Comparison of ENCODE assay signal across 14 cellular contexts in genomic region chr4:185238261-185238681, GRCh38. TPM values are rescaled to one million over a fixed set of nuclear protein-coding genes. Genes with fewer than 3 reads are reported as not detected.
A peak's percentile ranks its signal among the peaks of the same experiment; 100 is the strongest.
DNase-seq lines count a peak whose midpoint lies in the region; ATAC-seq lines count a peak whose summit lies in the region.
"Had no signal": no experiment of that assay in that cellular context is flagged by ENCODE, and none has a peak within 500 bp of the region (broad histone marks: within the 10 kb centered on the region; RNA-seq: fewer than 3 reads in every experiment).

No MANE protein-coding gene starts in this region.

- peak overlapping the region; percentile 49 for H3K4me3 Mint-ChIP-seq in activated CD4-positive, alpha-beta memory T cell treated with anti-CD3 and anti-CD28 coated beads for 36 hours
- no peak overlapping the region for H3K4me3 Mint-ChIP-seq in activated CD4-positive, alpha-beta memory T cell treated with anti-CD3 and anti-CD28 coated beads, Interleukin-2, amount 10 ng/mL, durations not matched to agents 7 days and 5 days
- no peak overlapping the region for H3K4me3 Mint-ChIP-seq in stimulated activated memory B cell treated with anti-CD40 and anti-IgM and Interleukin-4, amounts not matched to agents 10 μg/mL and 1 μg/mL and 100 μg/mL, for 72 hours
- H3K4me3 Mint-ChIP-seq: central memory CD8-positive, alpha-beta T cell had no signal

- intact Hi-C loops in activated CD4-positive, alpha-beta memory T cell treated with anti-CD3 and anti-CD28 coated beads for 36 hours (cut with micrococcal nuclease) = loop anchor here (1.0 to 2.0 kb wide), 3 partner anchors 16 to 157 kb away; partner anchors contain the start of gene LRP2BP

- H3K27ac Mint-ChIP-seq in activated CD4-positive, alpha-beta memory T cell treated with anti-CD3 and anti-CD28 coated beads for 36 hours = peak overlapping the region; percentile 68
- no peak overlapping the region for H3K27ac Mint-ChIP-seq in activated CD4-positive, alpha-beta memory T cell treated with anti-CD3 and anti-CD28 coated beads, Interleukin-2, amount 10 ng/mL, durations not matched to agents 7 days and 5 days
- H3K27ac Mint-ChIP-seq in stimulated activated memory B cell treated with anti-CD40 and anti-IgM and Interleukin-4, amounts not matched to agents 10 μg/mL and 1 μg/mL and 100 μg/mL, for 72 hours = peak overlapping the region; percentile 19

- CTCF ChIA-PET in activated CD4-positive, alpha-beta memory T cell treated with anti-CD3 and anti-CD28 coated beads for 36 hours (lab: Charles Lee) = no interaction called here
- CTCF ChIA-PET in activated CD4-positive, alpha-beta memory T cell treated with anti-CD3 and anti-CD28 coated beads, Interleukin-2, amount 10 ng/mL, durations not matched to agents 7 days and 5 days (lab: Charles Lee) = no interaction called here

- no peaks in the 10 kb centered on the region for H3K36me3 Mint-ChIP-seq in activated CD4-positive, alpha-beta memory T cell treated with anti-CD3 and anti-CD28 coated beads for 36 hours
- H3K36me3 Mint-ChIP-seq in activated CD4-positive, alpha-beta memory T cell treated with anti-CD3 and anti-CD28 coated beads, Interleukin-2, amount 10 ng/mL, durations not matched to agents 7 days and 5 days (ENCODE audit: low read depth) = peaks cover 4% of the 10 kb centered on the region
- H3K36me3 Mint-ChIP-seq in stimulated activated memory B cell treated with anti-CD40 and anti-IgM and Interleukin-4, amounts not matched to agents 10 μg/mL and 1 μg/mL and 100 μg/mL, for 72 hours = peaks cover 7% of the 10 kb centered on the region

- POLR2A ChIA-PET in activated CD4-positive, alpha-beta memory T cell treated with anti-CD3 and anti-CD28 coated beads for 36 hours (lab: Charles Lee) = no interaction called here
- POLR2A ChIA-PET in activated CD4-positive, alpha-beta memory T cell treated with anti-CD3 and anti-CD28 coated beads, Interleukin-2, amount 10 ng/mL, durations not matched to agents 7 days and 5 days (lab: Charles Lee) = no interaction called here

- H3K4me1 Mint-ChIP-seq in activated CD4-positive, alpha-beta memory T cell treated with anti-CD3 and anti-CD28 coated beads for 36 hours (ENCODE audit: low read depth) = peaks cover 33% of the 10 kb centered on the region
- peaks cover 10% of the 10 kb centered on the region for H3K4me1 Mint-ChIP-seq in activated CD4-positive, alpha-beta memory T cell treated with anti-CD3 and anti-CD28 coated beads, Interleukin-2, amount 10 ng/mL, durations not matched to agents 7 days and 5 days
- peaks cover 23% of the 10 kb centered on the region for H3K4me1 Mint-ChIP-seq in stimulated activated memory B cell treated with anti-CD40 and anti-IgM and Interleukin-4, amounts not matched to agents 10 μg/mL and 1 μg/mL and 100 μg/mL, for 72 hours

- H3K27me3 Mint-ChIP-seq in activated CD4-positive, alpha-beta memory T cell treated with anti-CD3 and anti-CD28 coated beads for 36 hours = no peaks in the 10 kb centered on the region
- no peaks in the 10 kb centered on the region for H3K27me3 Mint-ChIP-seq in activated CD4-positive, alpha-beta memory T cell treated with anti-CD3 and anti-CD28 coated beads, Interleukin-2, amount 10 ng/mL, durations not matched to agents 7 days and 5 days
- no peaks in the 10 kb centered on the region for H3K27me3 Mint-ChIP-seq in stimulated activated memory B cell treated with anti-CD40 and anti-IgM and Interleukin-4, amounts not matched to agents 10 μg/mL and 1 μg/mL and 100 μg/mL, for 72 hours
- H3K27me3 Mint-ChIP-seq: central memory CD8-positive, alpha-beta T cell had no signal

- peak; percentile 64 for DNase-seq in activated CD4-positive, alpha-beta memory T cell treated with anti-CD3 and anti-CD28 coated beads for 36 hours
- DNase-seq in activated CD4-positive, alpha-beta memory T cell treated with anti-CD3 and anti-CD28 coated beads, Interleukin-2, amount 10 ng/mL, durations not matched to agents 7 days and 5 days = no peak
- peak; percentile 33 for DNase-seq in activated naive CD4-positive, alpha-beta T cell treated with anti-CD3 and anti-CD28 coated beads, Interleukin-2, amount 50 U/mL, for 16 hours
- DNase-seq in hepatic stellate cell (ENCODE audit: low spot score) (peak; percentile 83), NCI-H128 (lab: John Stamatoyannopoulos, UW; ENCODE audit: unreplicated experiment) (no peak)
- DNase-seq: AML-193, DND-41, erythroblast, Kasumi-1, SIG-M5 had no signal

- H3K9me3 Mint-ChIP-seq in activated CD4-positive, alpha-beta memory T cell treated with anti-CD3 and anti-CD28 coated beads for 36 hours = no peaks in the 10 kb centered on the region
- no peaks in the 10 kb centered on the region for H3K9me3 Mint-ChIP-seq in activated CD4-positive, alpha-beta memory T cell treated with anti-CD3 and anti-CD28 coated beads, Interleukin-2, amount 10 ng/mL, durations not matched to agents 7 days and 5 days
- H3K9me3 Mint-ChIP-seq in stimulated activated memory B cell treated with anti-CD40 and anti-IgM and Interleukin-4, amounts not matched to agents 10 μg/mL and 1 μg/mL and 100 μg/mL, for 72 hours = peaks cover 3% of the 10 kb centered on the region
- H3K9me3 Mint-ChIP-seq: central memory CD8-positive, alpha-beta T cell had no signal

- no peak for ATAC-seq in stimulated activated memory B cell treated with anti-CD40 and anti-IgM and Interleukin-4, amounts not matched to agents 10 μg/mL and 1 μg/mL and 100 μg/mL, for 72 hours
- no peak for ATAC-seq in GM21576 (IDR thresholded peaks at IDR 0.05; ENCODE audit: unreplicated experiment)
- ATAC-seq in HG03025 (IDR thresholded peaks at IDR 0.05; ENCODE audit: low FRiP score, unreplicated experiment) = no peak

RNA-seq across cellular contexts. Expression of gene SNX25, which starts 28.9 kb away (rescaled TPM):
- total RNA-seq in activated CD4-positive, alpha-beta memory T cell treated with anti-CD3 and anti-CD28 coated beads for 36 hours = 10 to 100 TPM; 18.9 to 21.6 TPM
- total RNA-seq in activated CD4-positive, alpha-beta memory T cell treated with anti-CD3 and anti-CD28 coated beads, Interleukin-2, amount 10 ng/mL, durations not matched to agents 7 days and 5 days = 10 to 100 TPM; 18.0 to 18.5 TPM

RNA-seq across cellular contexts. Expression of gene CFAP97, which starts 34.5 kb away (rescaled TPM):
- 10 to 100 TPM; 47.5 to 48.6 TPM for total RNA-seq in activated CD4-positive, alpha-beta memory T cell treated with anti-CD3 and anti-CD28 coated beads for 36 hours
- total RNA-seq in activated CD4-positive, alpha-beta memory T cell treated with anti-CD3 and anti-CD28 coated beads, Interleukin-2, amount 10 ng/mL, durations not matched to agents 7 days and 5 days = 10 to 100 TPM; 31.9 to 32.1 TPM

Comparison
In these comparisons a context has a peak if more than half of its experiments do, and no peak if none do; other contexts are left out.
1. DNase-seq: peak in activated CD4-positive, alpha-beta memory T cell treated with anti-CD3 and anti-CD28 coated beads for 36 hours (single experiment), activated naive CD4-positive, alpha-beta T cell treated with anti-CD3 and anti-CD28 coated beads, Interleukin-2, amount 50 U/mL, for 16 hours (single experiment) and hepatic stellate cell (single experiment); none in activated CD4-positive, alpha-beta memory T cell treated with anti-CD3 and anti-CD28 coated beads, Interleukin-2, amount 10 ng/mL, durations not matched to agents 7 days and 5 days (single experiment) and NCI-H128 (single experiment).